In the genomic region with DNA sequence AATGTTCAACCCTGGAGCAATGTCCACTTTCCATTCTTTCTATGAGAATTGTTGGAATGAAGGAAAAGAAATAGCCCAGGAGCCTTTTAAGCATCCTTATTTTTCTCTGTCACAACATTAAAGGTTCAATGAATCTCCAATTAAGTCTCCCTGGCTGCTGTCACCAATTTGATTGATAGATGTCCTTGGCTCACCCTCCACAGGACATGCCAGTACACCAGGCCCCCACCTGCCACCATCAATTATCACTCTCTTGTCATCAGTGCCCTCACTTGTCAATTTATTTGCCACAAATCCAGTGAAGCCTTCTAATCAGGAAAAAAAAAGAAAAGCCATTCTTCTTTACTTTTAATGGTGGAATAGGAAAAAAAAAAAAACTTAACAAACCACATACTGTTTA, we compare ENCODE assay signal across 16 cellular contexts.
"Had no signal": no experiment of that assay in that cellular context is flagged by ENCODE, and none has a peak within 500 bp of the region (broad histone marks: within the 10 kb centered on the region; RNA-seq: fewer than 3 reads in every experiment).

No MANE protein-coding gene starts in this region.

- H3K4me1 Mint-ChIP-seq: naive thymus-derived CD4-positive, alpha-beta T cell had no signal

- H3K36me3 Mint-ChIP-seq: naive thymus-derived CD4-positive, alpha-beta T cell had no signal

- H3K27me3 Mint-ChIP-seq: naive thymus-derived CD4-positive, alpha-beta T cell had no signal

- H3K27ac Mint-ChIP-seq: naive thymus-derived CD4-positive, alpha-beta T cell had no signal

- H3K9me3 Mint-ChIP-seq: naive thymus-derived CD4-positive, alpha-beta T cell had no signal

- DNase-seq: cortex of kidney; dorsolateral prefrontal cortex; effector CD8-positive, alpha-beta T cell; foreskin melanocyte; head of caudate nucleus; hippocampal formation; left colon; mesendoderm; naive thymus-derived CD4-positive, alpha-beta T cell; sigmoid colon; stimulated activated CD4-positive, alpha-beta T cell treated with anti-CD3 and anti-CD28 coated beads, Interleukin-2, amount 100 ng/mL, for 24 hours; stimulated activated CD4-positive, alpha-beta T cell treated with anti-CD3 and anti-CD28 coated beads, Interleukin-4, amount 100 ng/mL, for 4 hours; stimulated activated naive CD4-positive, alpha-beta T cell; stomach; substantia nigra; transverse colon had no signal

- ATAC-seq: left colon; naive thymus-derived CD4-positive, alpha-beta T cell had no signal

- H3K4me3 Mint-ChIP-seq: naive thymus-derived CD4-positive, alpha-beta T cell had no signal
